ENCODE assay signal across 24 cellular contexts in the genomic region with DNA sequence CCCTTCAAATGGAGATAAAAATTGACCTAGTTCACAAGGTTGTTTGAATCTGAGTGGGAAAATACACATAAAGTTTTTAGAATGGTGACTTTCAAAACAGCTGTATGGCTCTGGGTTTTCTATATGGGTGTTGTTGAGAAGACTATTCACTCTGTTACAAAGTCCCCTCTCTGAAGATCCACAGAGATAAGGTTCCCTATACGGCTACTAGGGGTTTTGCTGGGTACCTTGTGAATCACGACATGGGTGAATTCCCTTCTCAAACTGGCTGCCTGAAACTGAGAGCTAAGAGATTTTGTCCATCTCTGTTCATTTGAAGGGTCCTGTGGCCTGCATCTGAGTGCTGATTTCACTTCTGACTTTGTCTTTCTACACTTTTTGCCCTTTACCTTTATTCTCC.
"Had no signal": no experiment of that assay in that cellular context is flagged by ENCODE, and none has a peak within 500 bp of the region (broad histone marks: within the 10 kb centered on the region; RNA-seq: fewer than 3 reads in every experiment).

No MANE protein-coding gene starts in this region.

- H3K4me3 ChIP-seq: left lung, lower lobe of right lung, stomach, thyroid gland, upper lobe of left lung had no signal

- ATAC-seq: activated naive CD4-positive, alpha-beta T cell treated with anti-CD3 and anti-CD28 coated beads, Interleukin-2, amount 50 U/mL, for 72 hours; activated T-cell treated with anti-CD3 and anti-CD28 coated beads, Interleukin-2, amount 50 U/mL, for 4 hours; activated T-helper 17 cell treated with anti-CD3 and anti-CD28 coated beads, Interleukin-2, amount 50 U/mL, for 72 hours; esophagus mucosa; left lung; lower lobe of right lung; naive thymus-derived CD8-positive, alpha-beta T cell; right cardiac atrium; stimulated activated naive B cell treated with anti-CD40 and anti-IgM and Interleukin-4, amounts not matched to agents 10 μg/mL and 1 μg/mL and 100 μg/mL, for 72 hours had no signal

- DNase-seq: activated CD4-positive, alpha-beta memory T cell treated with anti-CD3 and anti-CD28 coated beads, Interleukin-2, amount 10 ng/mL, durations not matched to agents 7 days and 5 days; activated CD4-positive, alpha-beta T cell treated with anti-CD3 and anti-CD28 coated beads, Interleukin-2, amount 10 ng/mL, durations not matched to agents 7 days and 5 days; activated CD4-positive, CD25-positive, alpha-beta regulatory T cell treated with anti-CD3 and anti-CD28 coated beads, Interleukin-2, amount 50 U/mL, for 72 hours; activated T-cell treated with anti-CD3 and anti-CD28 coated beads, Interleukin-2, amount 50 U/mL, for 4 hours; endodermal cell; foreskin fibroblast; head of caudate nucleus; hypothalamus; left lung; lower lobe of right lung; mesenchymal stem cell; naive thymus-derived CD8-positive, alpha-beta T cell; nucleus accumbens; posterior cingulate gyrus; right cardiac atrium; stimulated activated CD4-positive, alpha-beta T cell treated with anti-CD3 and anti-CD28 coated beads, Interleukin-15, amount 100 ng/mL, for 24 hours; stimulated activated CD4-positive, alpha-beta T cell treated with anti-CD3 and anti-CD28 coated beads, Interleukin-2, amount 100 ng/mL, for 24 hours; stimulated activated naive B cell treated with anti-CD40 and anti-IgM and Interleukin-4, amounts not matched to agents 10 μg/mL and 1 μg/mL and 100 μg/mL, for 72 hours; stomach; thyroid gland; upper lobe of left lung had no signal

- H3K4me1 ChIP-seq: left lung, lower lobe of right lung, thyroid gland had no signal

- H3K27me3 ChIP-seq: left lung, stomach, thyroid gland, upper lobe of left lung had no signal

- H3K9me3 ChIP-seq: thyroid gland had no signal

- H3K36me3 ChIP-seq: left lung, lower lobe of right lung, stomach, thyroid gland, upper lobe of left lung had no signal

- H3K27ac ChIP-seq: left lung, lower lobe of right lung, stomach, thyroid gland, upper lobe of left lung had no signal
